ENCODE assay signal across 1 cellular context in genomic region chrX:107845625-107846024, GRCh38.
TF ChIP-seq lines count a peak whose summit lies in the region.

No MANE protein-coding gene starts in this region.

TF ChIP-seq in endothelial cell of umbilical vein, 7 proteins besides CTCF, POLR2A, EP300 and RAD21:
- no peak for TF ChIP-seq GATA2 (IDR thresholded peaks at IDR 0.05; ENCODE audit: insufficient read depth, insufficient read length, low read depth, low read length)
- no peak for TF ChIP-seq FOS (IDR thresholded peaks at IDR 0.05; ENCODE audit: borderline replicate concordance, insufficient read depth, low read length)
- TF ChIP-seq MAX (IDR thresholded peaks at IDR 0.05; ENCODE audit: insufficient read depth, insufficient read length) = no peak
- no peak for TF ChIP-seq EZH2 (IDR thresholded peaks at IDR 0.05; ENCODE audit: borderline replicate concordance, low read depth, low read length, severe bottlenecking)
- no peak for TF ChIP-seq MYC (IDR thresholded peaks at IDR 0.05; ENCODE audit: low read depth, low read length)
TF ChIP-seq in endothelial cell of umbilical vein: peak in this region for 0.
